In the genomic region with DNA sequence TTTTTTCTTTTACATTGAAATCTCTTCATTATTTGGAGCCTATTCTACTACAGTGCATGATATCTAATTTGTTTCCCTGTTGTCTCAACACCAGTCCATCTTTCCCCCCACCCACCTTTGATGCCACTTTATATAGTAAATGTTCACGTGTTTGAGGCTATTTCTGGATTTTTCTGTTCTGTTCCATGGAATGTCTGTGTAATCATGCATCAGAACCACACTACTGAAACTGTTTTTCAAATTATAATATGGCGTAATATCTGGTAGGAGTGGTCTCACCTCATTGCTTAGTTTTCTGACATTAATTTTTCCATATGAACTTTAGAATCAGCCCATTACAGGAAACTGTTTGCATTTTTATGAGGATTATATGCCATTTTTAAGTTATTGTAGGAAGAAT, we compare ENCODE assay signal across 18 cellular contexts. TPM values are rescaled to one million over a fixed set of nuclear protein-coding genes. Genes with fewer than 3 reads are reported as not detected.
A peak's percentile ranks its signal among the peaks of the same experiment; 100 is the strongest.
DNase-seq lines count a peak whose midpoint lies in the region; ATAC-seq lines count a peak whose summit lies in the region.
"Had no signal": no experiment of that assay in that cellular context is flagged by ENCODE, and none has a peak within 500 bp of the region (broad histone marks: within the 10 kb centered on the region; RNA-seq: fewer than 3 reads in every experiment).

No MANE protein-coding gene starts in this region.

- DNase-seq in activated T-cell treated with anti-CD3 and anti-CD28 coated beads, Interleukin-2, amount 50 U/mL, for 4 hours, result no peak
- DNase-seq in activated T-cell treated with anti-CD3 and anti-CD28 coated beads, Interleukin-2, amount 50 U/mL, for 48 hours, result no peak
- DNase-seq in EH (ENCODE audit: low read depth), result peak; percentile 14
- DNase-seq in iris pigment epithelial cell (ENCODE audit: low read depth), result peak; percentile 40
- DNase-seq: C1 segment of cervical spinal cord, DMS 273 treated with DMSO at 0.1 percent for 48 hours, GF-D8, NCI-H1048, NCI-H146, NCI-H2081, NCI-H510A, NCI-H774, PC-3 had no signal

- ATAC-seq in activated T-cell treated with anti-CD3 and anti-CD28 coated beads, Interleukin-2, amount 50 U/mL, for 4 hours, result peak; percentile 35 to 43
- ATAC-seq in activated T-helper 17 cell treated with anti-CD3 and anti-CD28 coated beads, Interleukin-2, amount 50 U/mL, for 72 hours (replicated peaks), result no peak
- ATAC-seq in HG02885 (IDR thresholded peaks at IDR 0.05; ENCODE audit: poor library complexity, unreplicated experiment) (no peak), GM21737 (IDR thresholded peaks at IDR 0.05; ENCODE audit: unreplicated experiment) (no peak), GM19328 (IDR thresholded peaks at IDR 0.05; ENCODE audit: unreplicated experiment) (no peak)
- ATAC-seq: K562, PC-3 had no signal

- H3K4me3 Mint-ChIP-seq in activated T-cell treated with anti-CD3 and anti-CD28 coated beads, Interleukin-2, amount 50 U/mL, for 4 hours, result no peak overlapping the region
- H3K4me3 Mint-ChIP-seq in activated T-helper 17 cell treated with anti-CD3 and anti-CD28 coated beads, Interleukin-2, amount 50 U/mL, for 72 hours, result no peak overlapping the region

- H3K36me3 Mint-ChIP-seq in activated T-cell treated with anti-CD3 and anti-CD28 coated beads, Interleukin-2, amount 50 U/mL, for 4 hours (ENCODE audit: insufficient read depth), result peaks cover 34% of the 10 kb centered on the region
- peaks cover 42% of the 10 kb centered on the region for H3K36me3 Mint-ChIP-seq in activated T-helper 17 cell treated with anti-CD3 and anti-CD28 coated beads, Interleukin-2, amount 50 U/mL, for 72 hours (ENCODE audit: low read depth)

- no peaks in the 10 kb centered on the region for H3K9me3 Mint-ChIP-seq in activated T-cell treated with anti-CD3 and anti-CD28 coated beads, Interleukin-2, amount 50 U/mL, for 4 hours
- peaks cover 4% of the 10 kb centered on the region for H3K9me3 Mint-ChIP-seq in activated T-helper 17 cell treated with anti-CD3 and anti-CD28 coated beads, Interleukin-2, amount 50 U/mL, for 72 hours

- H3K27me3 Mint-ChIP-seq in activated T-cell treated with anti-CD3 and anti-CD28 coated beads, Interleukin-2, amount 50 U/mL, for 4 hours (ENCODE audit: low read depth), result no peaks in the 10 kb centered on the region
- no peaks in the 10 kb centered on the region for H3K27me3 Mint-ChIP-seq in activated T-helper 17 cell treated with anti-CD3 and anti-CD28 coated beads, Interleukin-2, amount 50 U/mL, for 72 hours

- peak overlapping the region; percentile 36 for H3K27ac Mint-ChIP-seq in activated T-helper 17 cell treated with anti-CD3 and anti-CD28 coated beads, Interleukin-2, amount 50 U/mL, for 72 hours

- H3K4me1 Mint-ChIP-seq in activated T-cell treated with anti-CD3 and anti-CD28 coated beads, Interleukin-2, amount 50 U/mL, for 4 hours (ENCODE audit: low read depth), result peaks cover 21% of the 10 kb centered on the region
- peaks cover 5% of the 10 kb centered on the region for H3K4me1 Mint-ChIP-seq in activated T-helper 17 cell treated with anti-CD3 and anti-CD28 coated beads, Interleukin-2, amount 50 U/mL, for 72 hours

RNA-seq across cellular contexts. Expression of a gene that starts 19.1 kb away (rescaled TPM):
- 100 to 1,000 TPM; 142 to 152 (median 151) TPM for total RNA-seq in activated T-cell treated with anti-CD3 and anti-CD28 coated beads, Interleukin-2, amount 50 U/mL, for 4 hours
- total RNA-seq in activated T-helper 17 cell treated with anti-CD3 and anti-CD28 coated beads, Interleukin-2, amount 50 U/mL, for 72 hours, result 10 to 100 TPM; 43.0 to 99.0 TPM

RNA-seq across cellular contexts. Expression of a gene that starts 54.2 kb away (rescaled TPM):
- total RNA-seq in activated T-cell treated with anti-CD3 and anti-CD28 coated beads, Interleukin-2, amount 50 U/mL, for 4 hours, result 10 to 100 TPM; 14.7 to 18.7 (median 17.8) TPM
- total RNA-seq in activated T-helper 17 cell treated with anti-CD3 and anti-CD28 coated beads, Interleukin-2, amount 50 U/mL, for 72 hours, result 10 to 100 TPM; 15.0 to 26.2 TPM

Comparison
In these comparisons a context has a peak if more than half of its experiments do, and no peak if none do; other contexts are left out.
1. ATAC-seq: peak in activated T-cell treated with anti-CD3 and anti-CD28 coated beads, Interleukin-2, amount 50 U/mL, for 4 hours (2 of 2); none in activated T-helper 17 cell treated with anti-CD3 and anti-CD28 coated beads, Interleukin-2, amount 50 U/mL, for 72 hours (single experiment), HG02885 (single experiment), GM21737 (single experiment) and GM19328 (single experiment).
2. DNase-seq: peak in EH (single experiment) and iris pigment epithelial cell (single experiment); none in activated T-cell treated with anti-CD3 and anti-CD28 coated beads, Interleukin-2, amount 50 U/mL, for 4 hours (single experiment) and activated T-cell treated with anti-CD3 and anti-CD28 coated beads, Interleukin-2, amount 50 U/mL, for 48 hours (0 of 2).